8 cellular contexts compared by ENCODE assay signal in the genomic region with DNA sequence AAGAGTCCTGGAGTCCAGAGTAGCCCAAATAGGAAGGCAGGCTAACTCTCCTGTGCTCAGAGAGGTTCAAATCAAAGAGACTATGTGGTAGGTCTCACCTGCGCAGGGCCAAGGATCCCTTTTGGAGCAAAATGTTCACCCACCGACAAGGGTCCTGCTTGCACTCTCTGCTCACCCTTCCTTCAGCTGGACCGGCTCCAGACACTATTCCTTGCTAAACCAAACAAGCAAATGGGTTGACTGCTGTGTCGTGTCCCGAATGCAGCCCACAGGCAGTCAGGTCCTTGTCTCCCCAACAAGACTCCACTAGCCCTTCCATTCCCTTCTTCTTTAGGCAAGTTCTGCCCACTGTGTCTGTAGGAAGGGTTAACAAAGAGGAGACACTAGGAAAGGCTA. TPM values are rescaled to one million over a fixed set of nuclear protein-coding genes. Genes with fewer than 3 reads are reported as not detected.
A peak's percentile ranks its signal among the peaks of the same experiment; 100 is the strongest.
DNase-seq lines count a peak whose midpoint lies in the region; ATAC-seq, FAIRE-seq and TF ChIP-seq lines count a peak whose summit lies in the region.

No MANE protein-coding gene starts in this region.

- 16% methylated on average over 4 of the region's 5 CpGs for WGBS in SK-N-SH (ENCODE audit: low lambda C conversion rate)
- 28% methylated on average over 5 of the region's 5 CpGs for WGBS in HUES64

- H3K4me1 Mint-ChIP-seq in neural crest cell: peaks cover 13% of the 10 kb centered on the region

- peak overlapping the region in 1 of 2 experiments; percentile 64; a peak in 2 of 4 replicates for H3K27ac ChIP-seq in SK-N-SH (ENCODE audit: low read depth in 2 of 2, low read length in 1 of 2)
- H3K27ac ChIP-seq in HUES64 (ENCODE audit: low read depth, low read length): peak overlapping the region; percentile 87; the same call in 1 of the 2 replicates
- H3K27ac ChIP-seq in coronary artery: peak overlapping the region; percentile 53 to 92

- H3K36me3 Mint-ChIP-seq in neural crest cell (ENCODE audit: low read depth): peaks cover 3% of the 10 kb centered on the region

- peaks cover 2% of the 10 kb centered on the region for H3K9me3 Mint-ChIP-seq in neural crest cell

- H3K27me3 ChIP-seq in SK-N-SH (ENCODE audit: insufficient read depth): no peaks in the 10 kb centered on the region; the same call in 1 of the 2 replicates
- no peaks in the 10 kb centered on the region for H3K27me3 ChIP-seq in HUES64 (ENCODE audit: insufficient read depth, low read length)

- H3K36me3 ChIP-seq in SK-N-SH (replicated peaks in 1 of 2; ENCODE audit: control insufficient read depth in 1 of 2, insufficient read depth in 2 of 2, low read length in 1 of 2) (no peaks in the 10 kb centered on the region), HUES64 (ENCODE audit: insufficient read depth, low read length) (0 out of 2 replicates have a peak, but pooled peaks cover 2% of the 10 kb centered on the region)

- peak overlapping the region; percentile 70 for H3K4me2 ChIP-seq in SK-N-SH

- no peak for TF ChIP-seq EP300 in SK-N-SH (IDR thresholded peaks at IDR 0.05; ENCODE audit: borderline replicate concordance in 1 of 2, low read depth in 1 of 2, low read length in 1 of 2)

- TF ChIP-seq CTCF in SK-N-SH (IDR thresholded peaks at IDR 0.05) (no peak), coronary artery (IDR thresholded peaks at IDR 0.05) (no peak), neural crest cell (conservative IDR thresholded peaks at IDR 0.05) (no peak)

- no peak for TF ChIP-seq RAD21 in SK-N-SH (IDR thresholded peaks at IDR 0.05; ENCODE audit: low read length)

- peak overlapping the region; percentile 49 to 58 for H3K4me3 ChIP-seq in SK-N-SH (ENCODE audit: low read depth in 2 of 2, low read length in 1 of 2)
- H3K4me3 ChIP-seq in HUES64 (ENCODE audit: low read length): peak overlapping the region; percentile 92
- peak overlapping the region; percentile 82 for H3K4me3 ChIP-seq in coronary artery

- peaks cover 16% of the 10 kb centered on the region; the same call in 1 of the 2 replicates for H3K79me2 ChIP-seq in SK-N-SH (ENCODE audit: insufficient read depth)

- POLR2A ChIA-PET in SK-N-SH (lab: Yijun Ruan, JAX): no interaction called here

- H3K27me3 Mint-ChIP-seq in neural crest cell (ENCODE audit: low read depth): no peaks in the 10 kb centered on the region

- peaks cover 6% of the 10 kb centered on the region for H3F3A ChIP-seq in SK-N-SH (replicated peaks; ENCODE audit: insufficient read depth)

- no peaks in the 10 kb centered on the region for H4K20me1 ChIP-seq in SK-N-SH (ENCODE audit: insufficient read depth)

- CTCF ChIA-PET in SK-N-SH (lab: Yijun Ruan, JAX): no interaction called here

- peak overlapping the region; percentile 72 for H3K9ac ChIP-seq in SK-N-SH
- H3K9ac ChIP-seq in HUES64 (ENCODE audit: low read depth, low read length): peak overlapping the region; percentile 79

- H3K9me2 ChIP-seq in SK-N-SH: no peaks in the 10 kb centered on the region

- H2AFZ ChIP-seq in SK-N-SH (ENCODE audit: low read depth): peak overlapping the region; percentile 59

- no peak for ATAC-seq in SK-N-SH treated with all-trans-retinoic acid at 6 μM for 48 hours

- H3K9me3 ChIP-seq in SK-N-SH (no peaks in the 10 kb centered on the region), HUES64 (ENCODE audit: insufficient read depth, low read depth, low read length) (no peaks in the 10 kb centered on the region)

- peaks cover 0 to 3% of the 10 kb centered on the region in 2 experiments; a peak in 1 of 4 replicates for H3K4me1 ChIP-seq in SK-N-SH (ENCODE audit: control insufficient read depth in 1 of 2, insufficient read depth in 2 of 2, low read depth in 1 of 2, low read length in 1 of 2)
- H3K4me1 ChIP-seq in HUES64 (ENCODE audit: insufficient read depth, low read length): no peaks in the 10 kb centered on the region

- peak overlapping the region; percentile 90 for H3K4me3 Mint-ChIP-seq in neural crest cell

- no peak for DNase-seq in SK-N-SH
- no peak for DNase-seq in coronary artery (ENCODE audit: low spot score)
- DNase-seq in neural crest cell (ENCODE audit: low read depth, low spot score): no peak
- no peak for DNase-seq in HTR-8/SVneo (ENCODE audit: insufficient read length, low spot score)
- DNase-seq in NCI-H1694 treated with DMSO at 0.1 percent for 48 hours (lab: John Stamatoyannopoulos, UW): no peak
- no peak for DNase-seq in iPS-NIHi7 (ENCODE audit: extremely low spot score)

- H3K27ac Mint-ChIP-seq in neural crest cell (ENCODE audit: unreplicated experiment): peak overlapping the region; percentile 87

- no peak for FAIRE-seq in HTR-8/SVneo (lab: Jason Lieb, UNC)

TF ChIP-seq in SK-N-SH, 30 proteins besides CTCF, POLR2A, EP300 and RAD21:
- TF ChIP-seq, protein P1, sequence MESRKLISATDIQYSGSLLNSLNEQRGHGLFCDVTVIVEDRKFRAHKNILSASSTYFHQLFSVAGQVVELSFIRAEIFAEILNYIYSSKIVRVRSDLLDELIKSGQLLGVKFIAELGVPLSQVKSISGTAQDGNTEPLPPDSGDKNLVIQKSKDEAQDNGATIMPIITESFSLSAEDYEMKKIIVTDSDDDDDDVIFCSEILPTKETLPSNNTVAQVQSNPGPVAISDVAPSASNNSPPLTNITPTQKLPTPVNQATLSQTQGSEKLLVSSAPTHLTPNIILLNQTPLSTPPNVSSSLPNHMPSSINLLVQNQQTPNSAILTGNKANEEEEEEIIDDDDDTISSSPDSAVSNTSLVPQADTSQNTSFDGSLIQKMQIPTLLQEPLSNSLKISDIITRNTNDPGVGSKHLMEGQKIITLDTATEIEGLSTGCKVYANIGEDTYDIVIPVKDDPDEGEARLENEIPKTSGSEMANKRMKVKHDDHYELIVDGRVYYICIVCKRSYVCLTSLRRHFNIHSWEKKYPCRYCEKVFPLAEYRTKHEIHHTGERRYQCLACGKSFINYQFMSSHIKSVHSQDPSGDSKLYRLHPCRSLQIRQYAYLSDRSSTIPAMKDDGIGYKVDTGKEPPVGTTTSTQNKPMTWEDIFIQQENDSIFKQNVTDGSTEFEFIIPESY (IDR thresholded peaks at IDR 0.05; ENCODE audit: borderline replicate concordance, low read depth): no peak
- no peak for TF ChIP-seq USF1 (IDR thresholded peaks at IDR 0.05; ENCODE audit: borderline replicate concordance, low read depth)
- no peak for TF ChIP-seq SMC3 (IDR thresholded peaks at IDR 0.05; ENCODE audit: low read depth, low read length)
- no peak for TF ChIP-seq ELF1 (IDR thresholded peaks at IDR 0.05)
- TF ChIP-seq FOXM1 (IDR thresholded peaks at IDR 0.05; ENCODE audit: low read depth): no peak
- no peak for TF ChIP-seq SIN3A (IDR thresholded peaks at IDR 0.05; ENCODE audit: borderline replicate concordance, low read depth, low read length)

TF ChIP-seq in SK-N-SH treated with all-trans-retinoic acid at 6 μM for 48 hours, 23 proteins besides CTCF, POLR2A, EP300 and RAD21 (continues in another document):
- TF ChIP-seq ZFP30 (CRISPR knock-in tag; IDR thresholded peaks at IDR 0.05) (no peak), TOX (CRISPR knock-in tag; IDR thresholded peaks at IDR 0.05; ENCODE audit: borderline replicate concordance) (no peak), OSR1 (CRISPR knock-in tag; IDR thresholded peaks at IDR 0.05) (no peak), BACH2 (CRISPR knock-in tag; IDR thresholded peaks at IDR 0.05; ENCODE audit: borderline replicate concordance) (no peak), PPARA (CRISPR knock-in tag; IDR thresholded peaks at IDR 0.05; ENCODE audit: borderline replicate concordance) (no peak), TCF4 (CRISPR knock-in tag; IDR thresholded peaks at IDR 0.05; ENCODE audit: borderline replicate concordance) (no peak), GLIS3 (CRISPR knock-in tag; IDR thresholded peaks at IDR 0.05) (no peak), ZFP3 (CRISPR knock-in tag; IDR thresholded peaks at IDR 0.05) (no peak), CSDC2 (CRISPR knock-in tag; IDR thresholded peaks at IDR 0.05) (no peak), SNAI2 (CRISPR knock-in tag; IDR thresholded peaks at IDR 0.05) (no peak), ZC3H10 (CRISPR knock-in tag; IDR thresholded peaks at IDR 0.05) (no peak), CREB5 (CRISPR knock-in tag; IDR thresholded peaks at IDR 0.05; ENCODE audit: low read depth) (no peak), RARB (CRISPR knock-in tag; IDR thresholded peaks at IDR 0.05) (no peak), ARNTL (CRISPR knock-in tag; IDR thresholded peaks at IDR 0.05; ENCODE audit: borderline replicate concordance, low read depth) (no peak), ZNF8 (CRISPR knock-in tag; IDR thresholded peaks at IDR 0.05) (no peak), ZNF565 (CRISPR knock-in tag; conservative IDR thresholded peaks at IDR 0.05; ENCODE audit: low read depth) (no peak)

RNA-seq across cellular contexts. Expression of gene TRMT2B, which starts 0.8 kb away (rescaled TPM):
- polyA plus RNA-seq in SK-N-SH (2012; rRNA removed): 7.2 and 8.2 TPM in 2 replicates
- polyA plus RNA-seq in SK-N-SH (2012; cell fraction: cytosol; rRNA removed): 6.6 and 6.8 TPM in 2 replicates
- polyA plus RNA-seq in SK-N-SH (2012; cell fraction: nucleus; rRNA removed): 7.0 and 12.2 TPM in 2 replicates
- polyA plus RNA-seq in HUES64 (2013, experiment 1 of 2): 9.8 TPM
- 11.3 TPM for polyA plus RNA-seq in HUES64 (2013, experiment 2 of 2)
- 15.7 and 17.1 TPM in 2 replicates for total RNA-seq in neural crest cell

RNA-seq across cellular contexts. Expression of gene TMEM35A, which starts 27.5 kb away (rescaled TPM):
- 5.6 and 6.6 TPM in 2 replicates for polyA plus RNA-seq in SK-N-SH (2012; rRNA removed)
- polyA plus RNA-seq in SK-N-SH (2012; cell fraction: cytosol; rRNA removed): 6.6 and 6.9 TPM in 2 replicates
- 1.5 and 2.4 TPM in 2 replicates for polyA plus RNA-seq in SK-N-SH (2012; cell fraction: nucleus; rRNA removed)
- 5.9 TPM for polyA plus RNA-seq in HUES64 (2013, experiment 1 of 2)
- 6.3 TPM for polyA plus RNA-seq in HUES64 (2013, experiment 2 of 2)
- 8.7 and 9.1 TPM in 2 replicates for total RNA-seq in neural crest cell

RNA-seq across cellular contexts. Expression of gene CENPI, which starts 46.9 kb away (rescaled TPM):
- polyA plus RNA-seq in SK-N-SH (2012; rRNA removed): 2.4 and 2.6 TPM in 2 replicates
- 2.5 and 3.3 TPM in 2 replicates for polyA plus RNA-seq in SK-N-SH (2012; cell fraction: cytosol; rRNA removed)
- 2.7 and 4.0 TPM in 2 replicates for polyA plus RNA-seq in SK-N-SH (2012; cell fraction: nucleus; rRNA removed)
- polyA plus RNA-seq in HUES64 (2013, experiment 1 of 2): 19.9 TPM
- polyA plus RNA-seq in HUES64 (2013, experiment 2 of 2): 20.9 TPM
- total RNA-seq in neural crest cell: 39.8 TPM in 2 replicates
